Comparison of ENCODE assay signal across 1 cellular context in the genomic region with DNA sequence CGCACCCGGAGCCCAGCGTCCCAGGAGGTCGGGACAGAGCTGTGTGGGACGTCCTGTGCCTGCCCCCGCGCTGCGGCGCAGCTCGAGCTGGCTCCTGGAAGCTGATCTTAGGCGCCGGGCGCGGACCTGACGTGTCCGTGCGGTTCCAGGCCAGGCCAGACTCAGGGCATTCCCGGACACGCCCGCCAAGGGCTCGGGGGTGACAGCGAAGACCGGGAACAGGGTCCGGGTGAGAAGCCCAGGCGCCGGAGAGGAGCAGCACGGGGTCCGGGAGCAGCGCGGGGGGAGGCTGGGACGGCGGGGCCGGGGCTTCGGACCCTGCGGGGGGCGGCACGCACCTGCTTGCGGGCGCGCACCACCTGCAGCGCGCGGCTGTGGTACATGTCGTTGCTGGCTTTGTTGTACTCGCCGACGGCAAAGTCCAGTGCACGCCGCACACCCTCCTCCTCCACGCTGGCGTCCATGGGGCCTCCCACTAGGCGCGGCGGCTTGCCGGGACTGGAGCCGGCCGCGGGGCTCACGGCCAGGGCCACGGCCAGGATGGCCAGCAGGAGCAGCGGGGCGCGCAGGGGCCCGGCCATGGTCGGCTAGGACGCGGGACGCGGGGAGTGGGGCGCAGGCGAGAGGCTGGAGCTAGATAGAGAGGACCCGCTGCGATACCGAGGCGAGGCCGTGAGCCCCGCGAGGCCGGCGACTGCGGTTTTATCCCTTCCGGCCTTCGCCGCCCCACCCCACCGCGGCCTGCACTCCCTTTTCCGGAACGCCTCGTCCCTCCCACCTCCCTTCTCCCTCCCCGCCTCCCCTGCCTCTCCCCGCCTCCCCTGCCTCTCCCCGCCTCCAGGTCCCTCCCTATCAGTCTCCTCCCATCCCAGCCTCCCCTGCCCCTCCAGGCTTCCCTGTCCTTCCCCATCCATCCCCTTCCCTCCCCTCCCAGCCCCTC.
TF ChIP-seq lines count a peak whose summit lies in the region.

A gene with protein sequence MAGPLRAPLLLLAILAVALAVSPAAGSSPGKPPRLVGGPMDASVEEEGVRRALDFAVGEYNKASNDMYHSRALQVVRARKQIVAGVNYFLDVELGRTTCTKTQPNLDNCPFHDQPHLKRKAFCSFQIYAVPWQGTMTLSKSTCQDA (minus strand): TSS at position 674 of the 940 bp plus-strand sequence. CDS start 93 bp downstream, at position 581.

TF ChIP-seq in HepG2, 621 proteins besides CTCF, POLR2A, EP300 and RAD21 (continued from another document and continues in another):
- TF ChIP-seq, protein P1, sequence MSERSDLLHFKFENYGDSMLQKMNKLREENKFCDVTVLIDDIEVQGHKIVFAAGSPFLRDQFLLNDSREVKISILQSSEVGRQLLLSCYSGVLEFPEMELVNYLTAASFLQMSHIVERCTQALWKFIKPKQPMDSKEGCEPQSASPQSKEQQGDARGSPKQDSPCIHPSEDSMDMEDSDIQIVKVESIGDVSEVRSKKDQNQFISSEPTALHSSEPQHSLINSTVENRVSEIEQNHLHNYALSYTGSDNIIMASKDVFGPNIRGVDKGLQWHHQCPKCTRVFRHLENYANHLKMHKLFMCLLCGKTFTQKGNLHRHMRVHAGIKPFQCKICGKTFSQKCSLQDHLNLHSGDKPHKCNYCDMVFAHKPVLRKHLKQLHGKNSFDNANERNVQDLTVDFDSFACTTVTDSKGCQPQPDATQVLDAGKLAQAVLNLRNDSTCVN (CRISPR knock-in tag; IDR thresholded peaks at IDR 0.05; ENCODE audit: borderline replicate concordance): no peak
- TF ChIP-seq, protein P2, sequence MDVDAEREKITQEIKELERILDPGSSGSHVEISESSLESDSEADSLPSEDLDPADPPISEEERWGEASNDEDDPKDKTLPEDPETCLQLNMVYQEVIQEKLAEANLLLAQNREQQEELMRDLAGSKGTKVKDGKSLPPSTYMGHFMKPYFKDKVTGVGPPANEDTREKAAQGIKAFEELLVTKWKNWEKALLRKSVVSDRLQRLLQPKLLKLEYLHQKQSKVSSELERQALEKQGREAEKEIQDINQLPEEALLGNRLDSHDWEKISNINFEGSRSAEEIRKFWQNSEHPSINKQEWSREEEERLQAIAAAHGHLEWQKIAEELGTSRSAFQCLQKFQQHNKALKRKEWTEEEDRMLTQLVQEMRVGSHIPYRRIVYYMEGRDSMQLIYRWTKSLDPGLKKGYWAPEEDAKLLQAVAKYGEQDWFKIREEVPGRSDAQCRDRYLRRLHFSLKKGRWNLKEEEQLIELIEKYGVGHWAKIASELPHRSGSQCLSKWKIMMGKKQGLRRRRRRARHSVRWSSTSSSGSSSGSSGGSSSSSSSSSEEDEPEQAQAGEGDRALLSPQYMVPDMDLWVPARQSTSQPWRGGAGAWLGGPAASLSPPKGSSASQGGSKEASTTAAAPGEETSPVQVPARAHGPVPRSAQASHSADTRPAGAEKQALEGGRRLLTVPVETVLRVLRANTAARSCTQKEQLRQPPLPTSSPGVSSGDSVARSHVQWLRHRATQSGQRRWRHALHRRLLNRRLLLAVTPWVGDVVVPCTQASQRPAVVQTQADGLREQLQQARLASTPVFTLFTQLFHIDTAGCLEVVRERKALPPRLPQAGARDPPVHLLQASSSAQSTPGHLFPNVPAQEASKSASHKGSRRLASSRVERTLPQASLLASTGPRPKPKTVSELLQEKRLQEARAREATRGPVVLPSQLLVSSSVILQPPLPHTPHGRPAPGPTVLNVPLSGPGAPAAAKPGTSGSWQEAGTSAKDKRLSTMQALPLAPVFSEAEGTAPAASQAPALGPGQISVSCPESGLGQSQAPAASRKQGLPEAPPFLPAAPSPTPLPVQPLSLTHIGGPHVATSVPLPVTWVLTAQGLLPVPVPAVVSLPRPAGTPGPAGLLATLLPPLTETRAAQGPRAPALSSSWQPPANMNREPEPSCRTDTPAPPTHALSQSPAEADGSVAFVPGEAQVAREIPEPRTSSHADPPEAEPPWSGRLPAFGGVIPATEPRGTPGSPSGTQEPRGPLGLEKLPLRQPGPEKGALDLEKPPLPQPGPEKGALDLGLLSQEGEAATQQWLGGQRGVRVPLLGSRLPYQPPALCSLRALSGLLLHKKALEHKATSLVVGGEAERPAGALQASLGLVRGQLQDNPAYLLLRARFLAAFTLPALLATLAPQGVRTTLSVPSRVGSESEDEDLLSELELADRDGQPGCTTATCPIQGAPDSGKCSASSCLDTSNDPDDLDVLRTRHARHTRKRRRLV (CRISPR knock-in tag; IDR thresholded peaks at IDR 0.05): no peak
- TF ChIP-seq FOXA3 (CRISPR knock-in tag; IDR thresholded peaks at IDR 0.05): peak; percentile 51; the same call in 1 of the 2 replicates
- 0 out of 2 replicates have a peak, but pooled peaks have one; percentile 47 for TF ChIP-seq FOXM1 (CRISPR knock-in tag; IDR thresholded peaks at IDR 0.05)
- no peak for TF ChIP-seq SMARCC2 (IDR thresholded peaks at IDR 0.05)
- TF ChIP-seq ZMYM3 (CRISPR knock-in tag; IDR thresholded peaks at IDR 0.05): 0 out of 2 replicates have a peak, but pooled peaks have one; percentile 16
- peak; percentile 90 for TF ChIP-seq ZNF589 (CRISPR knock-in tag; conservative IDR thresholded peaks at IDR 0.05)
- TF ChIP-seq, protein P3, sequence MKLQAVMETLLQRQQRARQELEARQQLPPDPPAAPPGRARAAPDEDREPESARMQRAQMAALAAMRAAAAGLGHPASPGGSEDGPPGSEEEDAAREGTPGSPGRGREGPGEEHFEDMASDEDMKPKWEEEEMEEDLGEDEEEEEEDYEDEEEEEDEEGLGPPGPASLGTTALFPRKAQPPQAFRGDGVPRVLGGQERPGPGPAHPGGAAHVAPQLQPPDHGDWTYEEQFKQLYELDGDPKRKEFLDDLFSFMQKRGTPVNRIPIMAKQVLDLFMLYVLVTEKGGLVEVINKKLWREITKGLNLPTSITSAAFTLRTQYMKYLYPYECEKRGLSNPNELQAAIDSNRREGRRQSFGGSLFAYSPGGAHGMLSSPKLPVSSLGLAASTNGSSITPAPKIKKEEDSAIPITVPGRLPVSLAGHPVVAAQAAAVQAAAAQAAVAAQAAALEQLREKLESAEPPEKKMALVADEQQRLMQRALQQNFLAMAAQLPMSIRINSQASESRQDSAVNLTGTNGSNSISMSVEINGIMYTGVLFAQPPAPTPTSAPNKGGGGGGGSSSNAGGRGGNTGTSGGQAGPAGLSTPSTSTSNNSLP (IDR thresholded peaks at IDR 0.05; ENCODE audit: low read depth, low read length): no peak
- TF ChIP-seq ZBTB21 (CRISPR knock-in tag; IDR thresholded peaks at IDR 0.05): no peak
- TF ChIP-seq TBX2 (CRISPR knock-in tag; IDR thresholded peaks at IDR 0.05; ENCODE audit: borderline replicate concordance): peak; percentile 83
- TF ChIP-seq ATF1 (CRISPR knock-in tag; IDR thresholded peaks at IDR 0.05): no peak
- TF ChIP-seq FOSL1 (CRISPR knock-in tag; IDR thresholded peaks at IDR 0.05; ENCODE audit: borderline replicate concordance): no peak
- TF ChIP-seq, protein P4, sequence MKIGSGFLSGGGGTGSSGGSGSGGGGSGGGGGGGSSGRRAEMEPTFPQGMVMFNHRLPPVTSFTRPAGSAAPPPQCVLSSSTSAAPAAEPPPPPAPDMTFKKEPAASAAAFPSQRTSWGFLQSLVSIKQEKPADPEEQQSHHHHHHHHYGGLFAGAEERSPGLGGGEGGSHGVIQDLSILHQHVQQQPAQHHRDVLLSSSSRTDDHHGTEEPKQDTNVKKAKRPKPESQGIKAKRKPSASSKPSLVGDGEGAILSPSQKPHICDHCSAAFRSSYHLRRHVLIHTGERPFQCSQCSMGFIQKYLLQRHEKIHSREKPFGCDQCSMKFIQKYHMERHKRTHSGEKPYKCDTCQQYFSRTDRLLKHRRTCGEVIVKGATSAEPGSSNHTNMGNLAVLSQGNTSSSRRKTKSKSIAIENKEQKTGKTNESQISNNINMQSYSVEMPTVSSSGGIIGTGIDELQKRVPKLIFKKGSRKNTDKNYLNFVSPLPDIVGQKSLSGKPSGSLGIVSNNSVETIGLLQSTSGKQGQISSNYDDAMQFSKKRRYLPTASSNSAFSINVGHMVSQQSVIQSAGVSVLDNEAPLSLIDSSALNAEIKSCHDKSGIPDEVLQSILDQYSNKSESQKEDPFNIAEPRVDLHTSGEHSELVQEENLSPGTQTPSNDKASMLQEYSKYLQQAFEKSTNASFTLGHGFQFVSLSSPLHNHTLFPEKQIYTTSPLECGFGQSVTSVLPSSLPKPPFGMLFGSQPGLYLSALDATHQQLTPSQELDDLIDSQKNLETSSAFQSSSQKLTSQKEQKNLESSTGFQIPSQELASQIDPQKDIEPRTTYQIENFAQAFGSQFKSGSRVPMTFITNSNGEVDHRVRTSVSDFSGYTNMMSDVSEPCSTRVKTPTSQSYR (CRISPR knock-in tag; IDR thresholded peaks at IDR 0.05; ENCODE audit: borderline replicate concordance): peak; percentile 36; the same call in 1 of the 2 replicates
- TF ChIP-seq ZNF350 (CRISPR knock-in tag; IDR thresholded peaks at IDR 0.05; ENCODE audit: borderline replicate concordance, low read depth): no peak
- TF ChIP-seq, protein P5, sequence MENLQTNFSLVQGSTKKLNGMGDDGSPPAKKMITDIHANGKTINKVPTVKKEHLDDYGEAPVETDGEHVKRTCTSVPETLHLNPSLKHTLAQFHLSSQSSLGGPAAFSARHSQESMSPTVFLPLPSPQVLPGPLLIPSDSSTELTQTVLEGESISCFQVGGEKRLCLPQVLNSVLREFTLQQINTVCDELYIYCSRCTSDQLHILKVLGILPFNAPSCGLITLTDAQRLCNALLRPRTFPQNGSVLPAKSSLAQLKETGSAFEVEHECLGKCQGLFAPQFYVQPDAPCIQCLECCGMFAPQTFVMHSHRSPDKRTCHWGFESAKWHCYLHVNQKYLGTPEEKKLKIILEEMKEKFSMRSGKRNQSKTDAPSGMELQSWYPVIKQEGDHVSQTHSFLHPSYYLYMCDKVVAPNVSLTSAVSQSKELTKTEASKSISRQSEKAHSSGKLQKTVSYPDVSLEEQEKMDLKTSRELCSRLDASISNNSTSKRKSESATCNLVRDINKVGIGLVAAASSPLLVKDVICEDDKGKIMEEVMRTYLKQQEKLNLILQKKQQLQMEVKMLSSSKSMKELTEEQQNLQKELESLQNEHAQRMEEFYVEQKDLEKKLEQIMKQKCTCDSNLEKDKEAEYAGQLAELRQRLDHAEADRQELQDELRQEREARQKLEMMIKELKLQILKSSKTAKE (CRISPR knock-in tag; IDR thresholded peaks at IDR 0.05; ENCODE audit: borderline replicate concordance): peak; percentile 68; the same call in 1 of the 2 replicates
- TF ChIP-seq ZNF207 (IDR thresholded peaks at IDR 0.05; ENCODE audit: borderline replicate concordance): no peak
- TF ChIP-seq IRF2 (CRISPR knock-in tag; IDR thresholded peaks at IDR 0.05): no peak; the same call in none of the 2 replicates
- TF ChIP-seq, protein P6, sequence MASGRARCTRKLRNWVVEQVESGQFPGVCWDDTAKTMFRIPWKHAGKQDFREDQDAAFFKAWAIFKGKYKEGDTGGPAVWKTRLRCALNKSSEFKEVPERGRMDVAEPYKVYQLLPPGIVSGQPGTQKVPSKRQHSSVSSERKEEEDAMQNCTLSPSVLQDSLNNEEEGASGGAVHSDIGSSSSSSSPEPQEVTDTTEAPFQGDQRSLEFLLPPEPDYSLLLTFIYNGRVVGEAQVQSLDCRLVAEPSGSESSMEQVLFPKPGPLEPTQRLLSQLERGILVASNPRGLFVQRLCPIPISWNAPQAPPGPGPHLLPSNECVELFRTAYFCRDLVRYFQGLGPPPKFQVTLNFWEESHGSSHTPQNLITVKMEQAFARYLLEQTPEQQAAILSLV (CRISPR knock-in tag; IDR thresholded peaks at IDR 0.05; ENCODE audit: borderline replicate concordance): peak; percentile 95; the same call in 1 of the 2 replicates
- peak; percentile 64 for TF ChIP-seq MEIS1 (CRISPR knock-in tag; IDR thresholded peaks at IDR 0.05; ENCODE audit: borderline replicate concordance)
- TF ChIP-seq, protein P7, sequence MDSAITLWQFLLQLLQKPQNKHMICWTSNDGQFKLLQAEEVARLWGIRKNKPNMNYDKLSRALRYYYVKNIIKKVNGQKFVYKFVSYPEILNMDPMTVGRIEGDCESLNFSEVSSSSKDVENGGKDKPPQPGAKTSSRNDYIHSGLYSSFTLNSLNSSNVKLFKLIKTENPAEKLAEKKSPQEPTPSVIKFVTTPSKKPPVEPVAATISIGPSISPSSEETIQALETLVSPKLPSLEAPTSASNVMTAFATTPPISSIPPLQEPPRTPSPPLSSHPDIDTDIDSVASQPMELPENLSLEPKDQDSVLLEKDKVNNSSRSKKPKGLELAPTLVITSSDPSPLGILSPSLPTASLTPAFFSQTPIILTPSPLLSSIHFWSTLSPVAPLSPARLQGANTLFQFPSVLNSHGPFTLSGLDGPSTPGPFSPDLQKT (CRISPR knock-in tag; IDR thresholded peaks at IDR 0.05; ENCODE audit: borderline replicate concordance): peak; percentile 91; the same call in 1 of the 2 replicates
- no peak for TF ChIP-seq ATF7 (IDR thresholded peaks at IDR 0.05)
- peak; percentile 74; the same call in 1 of the 2 replicates for TF ChIP-seq ATF7 (CRISPR knock-in tag; IDR thresholded peaks at IDR 0.05)
- peak; percentile 42; the same call in 1 of the 2 replicates for TF ChIP-seq ZBTB8A (CRISPR knock-in tag; IDR thresholded peaks at IDR 0.05; ENCODE audit: borderline replicate concordance, low read depth)
- TF ChIP-seq, protein P8, sequence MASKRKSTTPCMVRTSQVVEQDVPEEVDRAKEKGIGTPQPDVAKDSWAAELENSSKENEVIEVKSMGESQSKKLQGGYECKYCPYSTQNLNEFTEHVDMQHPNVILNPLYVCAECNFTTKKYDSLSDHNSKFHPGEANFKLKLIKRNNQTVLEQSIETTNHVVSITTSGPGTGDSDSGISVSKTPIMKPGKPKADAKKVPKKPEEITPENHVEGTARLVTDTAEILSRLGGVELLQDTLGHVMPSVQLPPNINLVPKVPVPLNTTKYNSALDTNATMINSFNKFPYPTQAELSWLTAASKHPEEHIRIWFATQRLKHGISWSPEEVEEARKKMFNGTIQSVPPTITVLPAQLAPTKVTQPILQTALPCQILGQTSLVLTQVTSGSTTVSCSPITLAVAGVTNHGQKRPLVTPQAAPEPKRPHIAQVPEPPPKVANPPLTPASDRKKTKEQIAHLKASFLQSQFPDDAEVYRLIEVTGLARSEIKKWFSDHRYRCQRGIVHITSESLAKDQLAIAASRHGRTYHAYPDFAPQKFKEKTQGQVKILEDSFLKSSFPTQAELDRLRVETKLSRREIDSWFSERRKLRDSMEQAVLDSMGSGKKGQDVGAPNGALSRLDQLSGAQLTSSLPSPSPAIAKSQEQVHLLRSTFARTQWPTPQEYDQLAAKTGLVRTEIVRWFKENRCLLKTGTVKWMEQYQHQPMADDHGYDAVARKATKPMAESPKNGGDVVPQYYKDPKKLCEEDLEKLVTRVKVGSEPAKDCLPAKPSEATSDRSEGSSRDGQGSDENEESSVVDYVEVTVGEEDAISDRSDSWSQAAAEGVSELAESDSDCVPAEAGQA (IDR thresholded peaks at IDR 0.05; ENCODE audit: low read depth): peak; percentile 52; the same call in 1 of the 2 replicates
- TF ChIP-seq, protein P8 (CRISPR knock-in tag; IDR thresholded peaks at IDR 0.05; ENCODE audit: borderline replicate concordance): peak; percentile 95; the same call in 1 of the 2 replicates
